Comparison of ENCODE assay signal across 19 cellular contexts in the genomic region with DNA sequence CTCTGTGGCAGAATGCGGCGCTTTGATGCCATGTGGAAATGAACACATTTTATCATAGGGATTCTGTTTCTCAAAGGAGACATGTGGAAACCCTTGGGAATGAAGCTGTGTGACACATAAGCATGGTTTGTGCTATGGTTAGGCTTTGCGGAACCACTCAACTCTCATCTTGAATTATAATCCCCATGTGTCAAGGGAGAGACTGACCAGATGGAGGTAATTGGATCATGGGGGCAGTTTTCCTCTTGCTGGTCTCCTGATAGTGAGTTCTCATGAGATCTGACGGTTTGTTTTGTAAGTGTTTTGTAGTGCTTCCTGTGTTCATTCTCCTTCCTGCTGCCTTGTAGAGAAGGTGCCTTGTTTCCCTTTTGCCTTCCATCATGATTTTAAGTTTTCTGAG.
"Had no signal": no experiment of that assay in that cellular context is flagged by ENCODE, and none has a peak within 500 bp of the region (broad histone marks: within the 10 kb centered on the region; RNA-seq: fewer than 3 reads in every experiment).

No MANE protein-coding gene starts in this region.

- H3K36me3 ChIP-seq: adrenal gland, right lobe of liver, tibial artery had no signal

- H3K27me3 Mint-ChIP-seq: activated naive CD8-positive, alpha-beta T cell; activated T-helper 17 cell treated with anti-CD3 and anti-CD28 coated beads, Interleukin-2, amount 50 U/mL, for 72 hours; central memory CD8-positive, alpha-beta T cell; effector memory CD8-positive, alpha-beta T cell; stimulated activated naive CD8-positive, alpha-beta T cell treated with anti-CD3 and anti-CD28 coated beads, Interleukin-15, amount 100 ng/mL, for 72 hours had no signal

- H3K27me3 ChIP-seq: adrenal gland, right lobe of liver, tibial artery had no signal

- H3K9me3 Mint-ChIP-seq: activated T-helper 17 cell treated with anti-CD3 and anti-CD28 coated beads, Interleukin-2, amount 50 U/mL, for 72 hours; effector memory CD8-positive, alpha-beta T cell; nephron; stimulated activated effector memory CD8-positive, alpha-beta T cell treated with anti-CD3 and anti-CD28 coated beads, Interleukin-12 subunit alpha, Interleukin-12 subunit beta, amount 100 ng/mL, for 72 hours had no signal

- DNase-seq: activated CD4-positive, alpha-beta T cell treated with anti-CD3 and anti-CD28 coated beads for 1 hour; activated CD4-positive, alpha-beta T cell treated with anti-CD3 and anti-CD28 coated beads, Interleukin-2, amount 50 U/mL, for 1 hour; activated T-cell treated with anti-CD3 and anti-CD28 coated beads, Interleukin-2, amount 50 U/mL, for 1 hour; effector memory CD8-positive, alpha-beta T cell; hypothalamus; left ventricle myocardium superior; mammary epithelial cell; occipital lobe; right lobe of liver; stimulated activated CD4-positive, alpha-beta T cell treated with anti-CD3 and anti-CD28 coated beads, Interleukin-2, amount 100 ng/mL, for 24 hours; stimulated activated naive CD8-positive, alpha-beta T cell treated with anti-CD3 and anti-CD28 coated beads, Interleukin-15, amount 100 ng/mL, for 72 hours; tibial artery had no signal

- H3K4me3 ChIP-seq: adrenal gland, right lobe of liver, skin epidermis, tibial artery had no signal

- H3K27ac Mint-ChIP-seq: activated naive CD8-positive, alpha-beta T cell; activated T-helper 17 cell treated with anti-CD3 and anti-CD28 coated beads, Interleukin-2, amount 50 U/mL, for 72 hours; effector memory CD8-positive, alpha-beta T cell; nephron; stimulated activated effector memory CD8-positive, alpha-beta T cell treated with anti-CD3 and anti-CD28 coated beads, Interleukin-12 subunit alpha, Interleukin-12 subunit beta, amount 100 ng/mL, for 72 hours; stimulated activated naive CD8-positive, alpha-beta T cell treated with anti-CD3 and anti-CD28 coated beads, Interleukin-15, amount 100 ng/mL, for 72 hours had no signal

- H3K4me1 Mint-ChIP-seq: activated T-helper 17 cell treated with anti-CD3 and anti-CD28 coated beads, Interleukin-2, amount 50 U/mL, for 72 hours; central memory CD8-positive, alpha-beta T cell; nephron; stimulated activated effector memory CD8-positive, alpha-beta T cell treated with anti-CD3 and anti-CD28 coated beads, Interleukin-12 subunit alpha, Interleukin-12 subunit beta, amount 100 ng/mL, for 72 hours; stimulated activated naive CD8-positive, alpha-beta T cell treated with anti-CD3 and anti-CD28 coated beads, Interleukin-15, amount 100 ng/mL, for 72 hours had no signal

- H3K4me1 ChIP-seq: adrenal gland, right lobe of liver, tibial artery had no signal

- H3K9me3 ChIP-seq: adrenal gland, right lobe of liver, tibial artery had no signal

- H3K4me3 Mint-ChIP-seq: activated naive CD8-positive, alpha-beta T cell; activated T-helper 17 cell treated with anti-CD3 and anti-CD28 coated beads, Interleukin-2, amount 50 U/mL, for 72 hours; central memory CD8-positive, alpha-beta T cell; effector memory CD8-positive, alpha-beta T cell; nephron; stimulated activated effector memory CD8-positive, alpha-beta T cell treated with anti-CD3 and anti-CD28 coated beads, Interleukin-12 subunit alpha, Interleukin-12 subunit beta, amount 100 ng/mL, for 72 hours; stimulated activated naive CD8-positive, alpha-beta T cell treated with anti-CD3 and anti-CD28 coated beads, Interleukin-15, amount 100 ng/mL, for 72 hours had no signal

- H3K36me3 Mint-ChIP-seq: activated naive CD8-positive, alpha-beta T cell; stimulated activated effector memory CD8-positive, alpha-beta T cell treated with anti-CD3 and anti-CD28 coated beads, Interleukin-12 subunit alpha, Interleukin-12 subunit beta, amount 100 ng/mL, for 72 hours had no signal

- H3K27ac ChIP-seq: adrenal gland, right lobe of liver, skin epidermis, tibial artery had no signal
